1 cellular context compared by ENCODE assay signal in the genomic region with DNA sequence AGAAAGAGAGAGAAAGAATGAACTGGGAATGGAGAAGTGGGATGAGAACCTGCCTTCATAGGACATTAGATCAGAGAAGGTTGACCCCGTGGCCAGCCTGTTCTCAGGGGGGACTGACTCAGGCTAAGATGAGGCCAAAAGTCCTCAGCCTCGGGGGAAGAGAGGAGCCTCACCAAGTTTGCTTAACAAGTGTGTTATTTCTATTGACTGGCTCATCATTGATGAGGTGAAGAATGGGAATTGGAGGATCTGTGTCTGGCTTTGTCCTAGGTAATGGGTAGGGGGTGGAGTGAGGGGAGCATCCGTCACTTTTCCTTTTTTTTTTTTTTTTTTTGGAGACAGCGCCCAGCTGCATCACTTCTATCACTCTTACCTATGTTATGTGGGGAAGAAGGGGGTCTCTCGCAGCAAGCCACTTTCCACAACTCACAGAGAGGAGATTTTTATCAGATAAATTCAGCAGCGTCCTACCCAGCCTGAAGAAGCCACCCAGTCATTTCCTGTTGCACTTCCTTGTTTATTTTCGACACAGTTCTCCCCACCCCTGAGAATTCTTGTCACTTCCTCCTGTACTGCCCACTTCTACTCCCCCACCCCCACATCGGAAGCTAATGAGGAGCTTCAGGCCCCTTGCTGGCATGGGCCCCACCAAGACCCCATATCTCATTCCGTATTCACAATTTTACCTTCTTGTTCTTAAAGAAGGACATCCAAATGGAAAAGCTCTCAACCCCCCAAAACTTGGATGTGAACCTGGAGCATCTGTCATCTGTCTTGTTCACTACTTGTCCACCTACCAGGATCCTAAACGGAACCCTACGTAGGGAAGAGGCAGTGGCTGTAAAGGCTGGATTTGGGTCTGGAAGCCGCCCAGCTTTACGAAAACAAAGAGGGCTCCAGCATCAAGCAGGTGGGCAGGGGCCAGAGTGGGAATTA.
TF ChIP-seq lines count a peak whose summit lies in the region.

No MANE protein-coding gene starts in this region.

TF ChIP-seq in HepG2, 621 proteins besides CTCF, POLR2A, EP300 and RAD21 (continues in another document):
- TF ChIP-seq, protein P1, sequence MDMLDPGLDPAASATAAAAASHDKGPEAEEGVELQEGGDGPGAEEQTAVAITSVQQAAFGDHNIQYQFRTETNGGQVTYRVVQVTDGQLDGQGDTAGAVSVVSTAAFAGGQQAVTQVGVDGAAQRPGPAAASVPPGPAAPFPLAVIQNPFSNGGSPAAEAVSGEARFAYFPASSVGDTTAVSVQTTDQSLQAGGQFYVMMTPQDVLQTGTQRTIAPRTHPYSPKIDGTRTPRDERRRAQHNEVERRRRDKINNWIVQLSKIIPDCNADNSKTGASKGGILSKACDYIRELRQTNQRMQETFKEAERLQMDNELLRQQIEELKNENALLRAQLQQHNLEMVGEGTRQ (IDR thresholded peaks at IDR 0.05; ENCODE audit: low read depth, low read length), result no peak
- TF ChIP-seq, protein P1 (CRISPR knock-in tag; IDR thresholded peaks at IDR 0.05; ENCODE audit: borderline replicate concordance), result 0 out of 2 replicates have a peak, but pooled peaks have one; percentile 26
- TF ChIP-seq ARHGAP35 (CRISPR knock-in tag; IDR thresholded peaks at IDR 0.05; ENCODE audit: borderline replicate concordance) (no peak; the same call in 1 of the 2 replicates), ZFY (CRISPR knock-in tag; IDR thresholded peaks at IDR 0.05) (peak; percentile 5; the same call in 1 of the 2 replicates), PHF20 (CRISPR knock-in tag; IDR thresholded peaks at IDR 0.05) (peak; percentile 39), DMAP1 (CRISPR knock-in tag; IDR thresholded peaks at IDR 0.05) (peak; percentile 34; the same call in 1 of the 2 replicates), MIER3 (CRISPR knock-in tag; IDR thresholded peaks at IDR 0.05; ENCODE audit: borderline replicate concordance) (peak; percentile 45), ZNF33A (CRISPR knock-in tag; IDR thresholded peaks at IDR 0.05; ENCODE audit: borderline replicate concordance) (no peak), MTF1 (CRISPR knock-in tag; IDR thresholded peaks at IDR 0.05) (no peak), ZNF773 (CRISPR knock-in tag; IDR thresholded peaks at IDR 0.05; ENCODE audit: borderline replicate concordance) (no peak), NBN (conservative IDR thresholded peaks at IDR 0.05) (no peak), IKZF4 (CRISPR knock-in tag; IDR thresholded peaks at IDR 0.05; ENCODE audit: borderline replicate concordance, low read depth, not compliant biosample characterization) (no peak), SSRP1 (CRISPR knock-in tag; IDR thresholded peaks at IDR 0.05) (no peak), RARG (CRISPR knock-in tag; IDR thresholded peaks at IDR 0.05; ENCODE audit: low read depth) (no peak; the same call in 1 of the 2 replicates), ZNF563 (CRISPR knock-in tag; IDR thresholded peaks at IDR 0.05) (0 out of 2 replicates have a peak, but pooled peaks have one; percentile 18), YEATS2 (CRISPR knock-in tag; IDR thresholded peaks at IDR 0.05; ENCODE audit: borderline replicate concordance) (peak; percentile 41; the same call in 1 of the 2 replicates), SATB2 (CRISPR knock-in tag; IDR thresholded peaks at IDR 0.05) (no peak), TEAD3 (CRISPR knock-in tag; optimal IDR thresholded peaks at IDR 0.05; ENCODE audit: borderline replicate concordance) (peak; percentile 16), CREM (IDR thresholded peaks at IDR 0.05) (peak; percentile 67; the same call in 1 of the 2 replicates), CREM (CRISPR knock-in tag; IDR thresholded peaks at IDR 0.05) (no peak), KAT7 (CRISPR knock-in tag; IDR thresholded peaks at IDR 0.05; ENCODE audit: borderline replicate concordance) (peak; percentile 50; the same call in 1 of the 2 replicates), CEBPG (CRISPR knock-in tag; IDR thresholded peaks at IDR 0.05) (peak; percentile 14; the same call in 1 of the 2 replicates), SRSF9 (IDR thresholded peaks at IDR 0.05; ENCODE audit: borderline replicate concordance, insufficient read depth, low read depth, low read length, poor library complexity, severe bottlenecking) (no peak), BRD4 (CRISPR knock-in tag; IDR thresholded peaks at IDR 0.05) (no peak; the same call in 1 of the 2 replicates), RNF2 (conservative IDR thresholded peaks at IDR 0.05; ENCODE audit: low read depth) (no peak), ZNF138 (CRISPR knock-in tag; IDR thresholded peaks at IDR 0.05; ENCODE audit: low read depth) (0 out of 2 replicates have a peak, but pooled peaks have one; percentile 7), HMG20A (CRISPR knock-in tag; IDR thresholded peaks at IDR 0.05; ENCODE audit: borderline replicate concordance) (0 out of 2 replicates have a peak, but pooled peaks have one; percentile 5), SNAPC2 (CRISPR knock-in tag; IDR thresholded peaks at IDR 0.05) (0 out of 2 replicates have a peak, but pooled peaks have one; percentile 58), ZNF572 (CRISPR knock-in tag; IDR thresholded peaks at IDR 0.05) (0 out of 2 replicates have a peak, but pooled peaks have one; percentile 31), HES4 (CRISPR knock-in tag; IDR thresholded peaks at IDR 0.05; ENCODE audit: borderline replicate concordance) (no peak), MBNL3 (CRISPR knock-in tag; conservative IDR thresholded peaks at IDR 0.05) (no peak), ARNT (IDR thresholded peaks at IDR 0.05) (no peak), ZNF614 (CRISPR knock-in tag; IDR thresholded peaks at IDR 0.05; ENCODE audit: borderline replicate concordance) (peak; percentile 74), POGZ (CRISPR knock-in tag; IDR thresholded peaks at IDR 0.05) (peak; percentile 58), ZNF350 (CRISPR knock-in tag; IDR thresholded peaks at IDR 0.05; ENCODE audit: borderline replicate concordance, low read depth) (peak; percentile 28; the same call in 1 of the 2 replicates), SMARCC2 (IDR thresholded peaks at IDR 0.05) (no peak), ADNP (CRISPR knock-in tag; IDR thresholded peaks at IDR 0.05) (no peak)
- TF ChIP-seq, protein P2, sequence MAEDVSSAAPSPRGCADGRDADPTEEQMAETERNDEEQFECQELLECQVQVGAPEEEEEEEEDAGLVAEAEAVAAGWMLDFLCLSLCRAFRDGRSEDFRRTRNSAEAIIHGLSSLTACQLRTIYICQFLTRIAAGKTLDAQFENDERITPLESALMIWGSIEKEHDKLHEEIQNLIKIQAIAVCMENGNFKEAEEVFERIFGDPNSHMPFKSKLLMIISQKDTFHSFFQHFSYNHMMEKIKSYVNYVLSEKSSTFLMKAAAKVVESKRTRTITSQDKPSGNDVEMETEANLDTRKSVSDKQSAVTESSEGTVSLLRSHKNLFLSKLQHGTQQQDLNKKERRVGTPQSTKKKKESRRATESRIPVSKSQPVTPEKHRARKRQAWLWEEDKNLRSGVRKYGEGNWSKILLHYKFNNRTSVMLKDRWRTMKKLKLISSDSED (CRISPR knock-in tag; IDR thresholded peaks at IDR 0.05), result no peak
- TF ChIP-seq, protein P3, sequence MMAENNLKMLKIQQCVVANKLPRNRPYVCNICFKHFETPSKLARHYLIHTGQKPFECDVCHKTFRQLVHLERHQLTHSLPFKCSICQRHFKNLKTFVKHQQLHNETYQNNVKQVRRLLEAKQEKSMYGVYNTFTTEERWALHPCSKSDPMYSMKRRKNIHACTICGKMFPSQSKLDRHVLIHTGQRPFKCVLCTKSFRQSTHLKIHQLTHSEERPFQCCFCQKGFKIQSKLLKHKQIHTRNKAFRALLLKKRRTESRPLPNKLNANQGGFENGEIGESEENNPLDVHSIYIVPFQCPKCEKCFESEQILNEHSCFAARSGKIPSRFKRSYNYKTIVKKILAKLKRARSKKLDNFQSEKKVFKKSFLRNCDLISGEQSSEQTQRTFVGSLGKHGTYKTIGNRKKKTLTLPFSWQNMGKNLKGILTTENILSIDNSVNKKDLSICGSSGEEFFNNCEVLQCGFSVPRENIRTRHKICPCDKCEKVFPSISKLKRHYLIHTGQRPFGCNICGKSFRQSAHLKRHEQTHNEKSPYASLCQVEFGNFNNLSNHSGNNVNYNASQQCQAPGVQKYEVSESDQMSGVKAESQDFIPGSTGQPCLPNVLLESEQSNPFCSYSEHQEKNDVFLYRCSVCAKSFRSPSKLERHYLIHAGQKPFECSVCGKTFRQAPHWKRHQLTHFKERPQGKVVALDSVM (CRISPR knock-in tag; IDR thresholded peaks at IDR 0.05), result peak; percentile 45
- TF ChIP-seq, protein P4, sequence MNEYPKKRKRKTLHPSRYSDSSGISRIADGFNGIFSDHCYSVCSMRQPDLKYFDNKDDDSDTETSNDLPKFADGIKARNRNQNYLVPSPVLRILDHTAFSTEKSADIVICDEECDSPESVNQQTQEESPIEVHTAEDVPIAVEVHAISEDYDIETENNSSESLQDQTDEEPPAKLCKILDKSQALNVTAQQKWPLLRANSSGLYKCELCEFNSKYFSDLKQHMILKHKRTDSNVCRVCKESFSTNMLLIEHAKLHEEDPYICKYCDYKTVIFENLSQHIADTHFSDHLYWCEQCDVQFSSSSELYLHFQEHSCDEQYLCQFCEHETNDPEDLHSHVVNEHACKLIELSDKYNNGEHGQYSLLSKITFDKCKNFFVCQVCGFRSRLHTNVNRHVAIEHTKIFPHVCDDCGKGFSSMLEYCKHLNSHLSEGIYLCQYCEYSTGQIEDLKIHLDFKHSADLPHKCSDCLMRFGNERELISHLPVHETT (CRISPR knock-in tag; conservative IDR thresholded peaks at IDR 0.05), result peak; percentile 27; the same call in 1 of the 2 replicates
- TF ChIP-seq, protein P5, sequence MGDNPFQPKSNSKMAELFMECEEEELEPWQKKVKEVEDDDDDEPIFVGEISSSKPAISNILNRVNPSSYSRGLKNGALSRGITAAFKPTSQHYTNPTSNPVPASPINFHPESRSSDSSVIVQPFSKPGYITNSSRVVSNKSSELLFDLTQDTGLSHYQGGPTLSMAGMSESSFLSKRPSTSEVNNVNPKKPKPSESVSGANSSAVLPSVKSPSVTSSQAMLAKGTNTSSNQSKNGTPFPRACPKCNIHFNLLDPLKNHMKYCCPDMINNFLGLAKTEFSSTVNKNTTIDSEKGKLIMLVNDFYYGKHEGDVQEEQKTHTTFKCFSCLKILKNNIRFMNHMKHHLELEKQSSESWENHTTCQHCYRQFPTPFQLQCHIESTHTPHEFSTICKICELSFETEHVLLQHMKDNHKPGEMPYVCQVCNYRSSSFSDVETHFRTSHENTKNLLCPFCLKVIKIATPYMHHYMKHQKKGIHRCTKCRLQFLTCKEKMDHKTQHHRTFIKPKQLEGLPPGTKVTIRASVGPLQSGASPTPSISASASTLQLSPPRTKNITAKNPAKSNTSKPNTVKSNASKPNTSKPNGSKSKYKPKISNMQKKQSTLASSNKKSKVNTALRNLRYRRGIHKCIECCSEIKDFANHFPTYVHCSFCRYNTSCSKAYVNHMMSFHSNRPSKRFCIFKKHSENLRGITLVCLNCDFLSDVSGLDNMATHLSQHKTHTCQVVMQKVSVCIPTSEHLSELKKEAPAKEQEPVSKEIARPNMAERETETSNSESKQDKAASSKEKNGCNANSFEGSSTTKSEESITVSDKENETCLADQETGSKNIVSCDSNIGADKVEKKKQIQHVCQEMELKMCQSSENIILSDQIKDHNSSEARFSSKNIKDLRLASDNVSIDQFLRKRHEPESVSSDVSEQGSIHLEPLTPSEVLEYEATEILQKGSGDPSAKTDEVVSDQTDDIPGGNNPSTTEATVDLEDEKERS (CRISPR knock-in tag; IDR thresholded peaks at IDR 0.05), result 0 out of 2 replicates have a peak, but pooled peaks have one; percentile 66
- TF ChIP-seq, protein P6, sequence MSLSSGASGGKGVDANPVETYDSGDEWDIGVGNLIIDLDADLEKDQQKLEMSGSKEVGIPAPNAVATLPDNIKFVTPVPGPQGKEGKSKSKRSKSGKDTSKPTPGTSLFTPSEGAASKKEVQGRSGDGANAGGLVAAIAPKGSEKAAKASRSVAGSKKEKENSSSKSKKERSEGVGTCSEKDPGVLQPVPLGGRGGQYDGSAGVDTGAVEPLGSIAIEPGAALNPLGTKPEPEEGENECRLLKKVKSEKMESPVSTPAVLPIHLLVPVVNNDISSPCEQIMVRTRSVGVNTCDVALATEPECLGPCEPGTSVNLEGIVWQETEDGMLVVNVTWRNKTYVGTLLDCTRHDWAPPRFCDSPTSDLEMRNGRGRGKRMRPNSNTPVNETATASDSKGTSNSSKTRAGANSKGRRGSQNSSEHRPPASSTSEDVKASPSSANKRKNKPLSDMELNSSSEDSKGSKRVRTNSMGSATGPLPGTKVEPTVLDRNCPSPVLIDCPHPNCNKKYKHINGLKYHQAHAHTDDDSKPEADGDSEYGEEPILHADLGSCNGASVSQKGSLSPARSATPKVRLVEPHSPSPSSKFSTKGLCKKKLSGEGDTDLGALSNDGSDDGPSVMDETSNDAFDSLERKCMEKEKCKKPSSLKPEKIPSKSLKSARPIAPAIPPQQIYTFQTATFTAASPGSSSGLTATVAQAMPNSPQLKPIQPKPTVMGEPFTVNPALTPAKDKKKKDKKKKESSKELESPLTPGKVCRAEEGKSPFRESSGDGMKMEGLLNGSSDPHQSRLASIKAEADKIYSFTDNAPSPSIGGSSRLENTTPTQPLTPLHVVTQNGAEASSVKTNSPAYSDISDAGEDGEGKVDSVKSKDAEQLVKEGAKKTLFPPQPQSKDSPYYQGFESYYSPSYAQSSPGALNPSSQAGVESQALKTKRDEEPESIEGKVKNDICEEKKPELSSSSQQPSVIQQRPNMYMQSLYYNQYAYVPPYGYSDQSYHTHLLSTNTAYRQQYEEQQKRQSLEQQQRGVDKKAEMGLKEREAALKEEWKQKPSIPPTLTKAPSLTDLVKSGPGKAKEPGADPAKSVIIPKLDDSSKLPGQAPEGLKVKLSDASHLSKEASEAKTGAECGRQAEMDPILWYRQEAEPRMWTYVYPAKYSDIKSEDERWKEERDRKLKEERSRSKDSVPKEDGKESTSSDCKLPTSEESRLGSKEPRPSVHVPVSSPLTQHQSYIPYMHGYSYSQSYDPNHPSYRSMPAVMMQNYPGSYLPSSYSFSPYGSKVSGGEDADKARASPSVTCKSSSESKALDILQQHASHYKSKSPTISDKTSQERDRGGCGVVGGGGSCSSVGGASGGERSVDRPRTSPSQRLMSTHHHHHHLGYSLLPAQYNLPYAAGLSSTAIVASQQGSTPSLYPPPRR (CRISPR knock-in tag; IDR thresholded peaks at IDR 0.05; ENCODE audit: borderline replicate concordance), result peak; percentile 73
